Comparison of ENCODE assay signal across 10 cellular contexts in genomic region chr2:104873689-104874054, GRCh38. TPM values are rescaled to one million over a fixed set of nuclear protein-coding genes. Genes with fewer than 3 reads are reported as not detected.
DNase-seq lines count a peak whose midpoint lies in the region; ATAC-seq and TF ChIP-seq lines count a peak whose summit lies in the region.
"Had no signal": no experiment of that assay in that cellular context is flagged by ENCODE, and none has a peak within 500 bp of the region (broad histone marks: within the 10 kb centered on the region; RNA-seq: fewer than 3 reads in every experiment).

No MANE protein-coding gene starts in this region.

- CTCF ChIA-PET in CD4-positive, alpha-beta T cell (lab: Charles Lee) = no interaction called here
- CTCF ChIA-PET in RWPE1 (lab: Yijun Ruan, JAX) = interaction anchor here (0.9 kb wide), 1 partner anchor 914 kb away, joined by 3 read pairs; no protein-coding TSS in a partner anchor

- in situ Hi-C loops in astrocyte of the cerebellum (cut with HindIII; ENCODE audit: low sequenced_read_pairs) = no loop called here

- peak; percentile 2 for TF ChIP-seq CTCF in CD4-positive, alpha-beta T cell (IDR thresholded peaks at IDR 0.05)
- TF ChIP-seq CTCF in astrocyte of the cerebellum (IDR thresholded peaks at IDR 0.05; ENCODE audit: low read depth, low read length, missing control alignments) (no peak), neural crest cell (conservative IDR thresholded peaks at IDR 0.05) (no peak), RWPE1 (conservative IDR thresholded peaks at IDR 0.05; ENCODE audit: low read depth) (no peak)

- no peak for ATAC-seq in CD4-positive, alpha-beta T cell (ENCODE audit: poor library complexity)
- ATAC-seq in HG02610 (IDR thresholded peaks at IDR 0.05; ENCODE audit: unreplicated experiment) = peak; percentile 19
- ATAC-seq in GM21723 (IDR thresholded peaks at IDR 0.05; ENCODE audit: unreplicated experiment) = no peak

- no peak for DNase-seq in CD4-positive, alpha-beta T cell
- no peak for DNase-seq in astrocyte of the cerebellum (ENCODE audit: low read depth)
- DNase-seq in neural crest cell (ENCODE audit: low read depth, low spot score) = no peak
- no peak for DNase-seq in RWPE1 (ENCODE audit: low spot score)
- DNase-seq in stimulated activated CD4-positive, alpha-beta T cell treated with anti-CD3 and anti-CD28 coated beads, Interleukin-15, amount 100 ng/mL, for 24 hours = no peak
- no peak for DNase-seq in activated T-cell treated with anti-CD3 and anti-CD28 coated beads, Interleukin-2, amount 50 U/mL, for 48 hours

- no peak overlapping the region for H3K27ac ChIP-seq in CD4-positive, alpha-beta T cell (ENCODE audit: low read depth, low read length)
- no peak overlapping the region for H3K27ac ChIP-seq in RWPE1
- H3K27ac ChIP-seq: ovary had no signal

- H3K4me3 Mint-ChIP-seq in CD4-positive, alpha-beta T cell = no peak overlapping the region
- H3K4me3 Mint-ChIP-seq in neural crest cell = peak overlapping the region; percentile 94

- no peaks in the 10 kb centered on the region for H3K9me3 Mint-ChIP-seq in CD4-positive, alpha-beta T cell
- no peaks in the 10 kb centered on the region for H3K9me3 Mint-ChIP-seq in neural crest cell

- no peaks in the 10 kb centered on the region for H3K9me3 ChIP-seq in CD4-positive, alpha-beta T cell (ENCODE audit: control insufficient read depth, low read length)
- H3K9me3 ChIP-seq: ovary had no signal

- peaks cover 9% of the 10 kb centered on the region for H3K4me1 Mint-ChIP-seq in CD4-positive, alpha-beta T cell (ENCODE audit: low read depth)
- H3K4me1 Mint-ChIP-seq in neural crest cell = peaks cover 36% of the 10 kb centered on the region

- H3K27me3 Mint-ChIP-seq in CD4-positive, alpha-beta T cell = peaks cover 85% of the 10 kb centered on the region
- peaks cover 94% of the 10 kb centered on the region for H3K27me3 Mint-ChIP-seq in neural crest cell (ENCODE audit: low read depth)

- peaks cover 49% of the 10 kb centered on the region for H3K27me3 ChIP-seq in CD4-positive, alpha-beta T cell (ENCODE audit: control insufficient read depth, insufficient read depth, low read length)
- H3K27me3 ChIP-seq: ovary had no signal

- POLR2A ChIA-PET in CD4-positive, alpha-beta T cell (lab: Charles Lee) = no interaction called here
- POLR2A ChIA-PET in RWPE1 (lab: Yijun Ruan, JAX; ENCODE audit: low non-redundant PET) = no interaction called here

- no peak overlapping the region for H3K27ac Mint-ChIP-seq in CD4-positive, alpha-beta T cell
- H3K27ac Mint-ChIP-seq in neural crest cell (ENCODE audit: unreplicated experiment) = no peak overlapping the region

- H3K4me3 ChIP-seq in astrocyte of the cerebellum (ENCODE audit: low read depth, low read length) = peak overlapping the region; percentile 52

- H3K36me3 Mint-ChIP-seq in CD4-positive, alpha-beta T cell (ENCODE audit: low read depth) = no peaks in the 10 kb centered on the region
- H3K36me3 Mint-ChIP-seq in neural crest cell (ENCODE audit: low read depth) = peaks cover 2% of the 10 kb centered on the region

- intact Hi-C loops in CD4-positive, alpha-beta T cell (cut with DNase I, micrococcal nuclease) = no loop called here

RNA-seq across cellular contexts. Expression of gene POU3F3, which starts 19.8 kb away (rescaled TPM):
- total RNA-seq in CD4-positive, alpha-beta T cell = not detected
- total RNA-seq in neural crest cell = 26.7 and 27.1 TPM in 2 replicates
- total RNA-seq: T-helper 1 cell treated with Interleukin-12 subunit alpha and Interleukin-12 subunit beta and Interleukin-4 antibody, amounts not matched to agents 30 ng/mL and 1 ng/mL, for 36 hours had no signal

Comparison
In these comparisons a context has a peak if more than half of its experiments do, and no peak if none do; other contexts are left out.
1. RNA of gene POU3F3, which starts 19.8 kb away (total RNA-seq): 26.7 to 27.1 TPM in neural crest cell; not detected in CD4-positive, alpha-beta T cell; every median in the first group is over 10 times any median in the second.